Comparison of ENCODE assay signal across 10 cellular contexts in the genomic region with DNA sequence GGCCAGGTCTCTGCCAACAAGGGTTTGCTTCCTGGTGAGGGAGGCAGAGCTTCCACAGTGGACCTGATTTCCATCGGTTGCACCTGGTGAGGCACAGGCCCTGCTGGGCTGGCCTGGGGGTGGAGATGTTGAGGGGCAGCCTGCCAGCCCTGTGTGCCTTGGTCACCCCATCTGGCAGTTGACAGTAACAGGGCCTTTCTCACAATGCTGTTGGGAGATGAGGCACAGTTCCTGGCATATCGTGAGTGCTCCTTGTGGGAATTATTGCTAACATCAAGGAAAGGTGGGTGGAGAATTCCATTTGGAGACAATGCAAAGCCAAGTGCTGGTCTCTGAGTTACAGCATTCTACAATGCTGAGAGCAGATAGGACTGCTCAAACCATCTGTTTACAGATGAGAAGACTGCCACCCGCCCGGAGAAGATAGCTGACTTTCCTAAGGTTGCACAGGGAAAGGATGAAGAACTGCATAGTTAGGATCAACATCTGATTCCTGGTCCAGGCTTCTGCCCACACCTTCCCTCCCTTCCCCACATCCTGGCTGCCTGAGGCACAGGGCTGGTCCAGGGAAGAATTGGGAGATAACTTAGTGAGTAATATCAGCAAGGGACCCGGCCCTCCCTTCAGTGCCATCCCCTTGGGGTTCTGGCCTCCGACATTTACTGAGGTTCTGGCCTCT. TPM values are rescaled to one million over a fixed set of nuclear protein-coding genes. Genes with fewer than 3 reads are reported as not detected.
DNase-seq lines count a peak whose midpoint lies in the region; ATAC-seq and TF ChIP-seq lines count a peak whose summit lies in the region.
"Had no signal": no experiment of that assay in that cellular context is flagged by ENCODE, and none has a peak within 500 bp of the region (broad histone marks: within the 10 kb centered on the region; RNA-seq: fewer than 3 reads in every experiment).

No MANE protein-coding gene starts in this region.

- ATAC-seq in activated naive CD8-positive, alpha-beta T cell treated with anti-CD3 and anti-CD28 coated beads, Interleukin-2, amount 50 U/mL, for 24 hours = no peak
- ATAC-seq in stimulated activated naive CD8-positive, alpha-beta T cell treated with anti-CD3 and anti-CD28 coated beads, Interleukin-15, amount 100 ng/mL, for 72 hours = no peak
- ATAC-seq in GM18517 (IDR thresholded peaks at IDR 0.05; ENCODE audit: unreplicated experiment) = no peak

- H3K27ac Mint-ChIP-seq in activated naive CD8-positive, alpha-beta T cell = no peak overlapping the region
- no peak overlapping the region for H3K27ac Mint-ChIP-seq in activated naive CD8-positive, alpha-beta T cell treated with anti-CD3 and anti-CD28 coated beads, Interleukin-2, amount 50 U/mL, for 24 hours
- H3K27ac Mint-ChIP-seq in stimulated activated naive CD8-positive, alpha-beta T cell treated with anti-CD3 and anti-CD28 coated beads, Interleukin-15, amount 100 ng/mL, for 72 hours = no peak overlapping the region

- no peaks in the 10 kb centered on the region for H3K9me3 Mint-ChIP-seq in activated naive CD8-positive, alpha-beta T cell (ENCODE audit: low read depth)
- no peaks in the 10 kb centered on the region for H3K9me3 Mint-ChIP-seq in activated naive CD8-positive, alpha-beta T cell treated with anti-CD3 and anti-CD28 coated beads, Interleukin-2, amount 50 U/mL, for 24 hours
- no peaks in the 10 kb centered on the region for H3K9me3 Mint-ChIP-seq in stimulated activated naive CD8-positive, alpha-beta T cell treated with anti-CD3 and anti-CD28 coated beads, Interleukin-15, amount 100 ng/mL, for 72 hours

- peak overlapping the region; percentile 58 for H3K4me3 Mint-ChIP-seq in activated naive CD8-positive, alpha-beta T cell
- H3K4me3 Mint-ChIP-seq in activated naive CD8-positive, alpha-beta T cell treated with anti-CD3 and anti-CD28 coated beads, Interleukin-2, amount 50 U/mL, for 24 hours = no peak overlapping the region
- H3K4me3 Mint-ChIP-seq in stimulated activated naive CD8-positive, alpha-beta T cell treated with anti-CD3 and anti-CD28 coated beads, Interleukin-15, amount 100 ng/mL, for 72 hours = no peak overlapping the region

- no peak for TF ChIP-seq CTCF in epithelial cell of esophagus (IDR thresholded peaks at IDR 0.05; ENCODE audit: insufficient read depth, low read depth, low read length, missing control alignments)

- peaks cover 11% of the 10 kb centered on the region for H3K4me1 Mint-ChIP-seq in activated naive CD8-positive, alpha-beta T cell (ENCODE audit: low read depth)
- peaks cover 4% of the 10 kb centered on the region for H3K4me1 Mint-ChIP-seq in activated naive CD8-positive, alpha-beta T cell treated with anti-CD3 and anti-CD28 coated beads, Interleukin-2, amount 50 U/mL, for 24 hours
- H3K4me1 Mint-ChIP-seq in stimulated activated naive CD8-positive, alpha-beta T cell treated with anti-CD3 and anti-CD28 coated beads, Interleukin-15, amount 100 ng/mL, for 72 hours = peaks cover 16% of the 10 kb centered on the region

- peak overlapping the region; percentile 93 for H3K4me3 ChIP-seq in epithelial cell of esophagus (ENCODE audit: low read length)

- no peaks in the 10 kb centered on the region for H3K36me3 Mint-ChIP-seq in activated naive CD8-positive, alpha-beta T cell
- no peaks in the 10 kb centered on the region for H3K36me3 Mint-ChIP-seq in activated naive CD8-positive, alpha-beta T cell treated with anti-CD3 and anti-CD28 coated beads, Interleukin-2, amount 50 U/mL, for 24 hours (ENCODE audit: low read depth)

- DNase-seq in activated naive CD8-positive, alpha-beta T cell treated with anti-CD3 and anti-CD28 coated beads, Interleukin-2, amount 50 U/mL, for 24 hours = no peak
- DNase-seq in epithelial cell of esophagus (ENCODE audit: low read depth) (peak; percentile 67), myocyte (ENCODE audit: low read depth) (peak; percentile 61), epidermal melanocyte (ENCODE audit: insufficient read length, low spot score) (no peak), mesenteric fat pad (ENCODE audit: low spot score) (no peak)
- DNase-seq in stimulated activated naive CD8-positive, alpha-beta T cell treated with anti-CD3 and anti-CD28 coated beads, Interleukin-15, amount 100 ng/mL, for 72 hours = no peak
- DNase-seq: brain microvascular endothelial cell, Peyer's patch had no signal

- H3K27me3 Mint-ChIP-seq in activated naive CD8-positive, alpha-beta T cell = peaks cover 43% of the 10 kb centered on the region
- peaks cover 55% of the 10 kb centered on the region for H3K27me3 Mint-ChIP-seq in activated naive CD8-positive, alpha-beta T cell treated with anti-CD3 and anti-CD28 coated beads, Interleukin-2, amount 50 U/mL, for 24 hours
- peaks cover 75% of the 10 kb centered on the region for H3K27me3 Mint-ChIP-seq in stimulated activated naive CD8-positive, alpha-beta T cell treated with anti-CD3 and anti-CD28 coated beads, Interleukin-15, amount 100 ng/mL, for 72 hours

RNA-seq across cellular contexts. Expression of a gene that starts 1.8 kb away (rescaled TPM):
- total RNA-seq in myocyte (210 and 313 TPM in 2 replicates), mesenteric fat pad (10.0 TPM)
- polyA plus RNA-seq in myocyte (2012) = 190 TPM

RNA-seq across cellular contexts. Expression of a gene that starts 42.0 kb away (rescaled TPM):
- total RNA-seq in myocyte (380 and 601 TPM in 2 replicates), mesenteric fat pad (9.1 TPM)
- 786 TPM for polyA plus RNA-seq in myocyte (2012)

Comparison
In these comparisons a context has a peak if more than half of its experiments do, and no peak if none do; other contexts are left out.
1. DNase-seq: peak in epithelial cell of esophagus (single experiment) and myocyte (single experiment); none in activated naive CD8-positive, alpha-beta T cell treated with anti-CD3 and anti-CD28 coated beads, Interleukin-2, amount 50 U/mL, for 24 hours (single experiment), stimulated activated naive CD8-positive, alpha-beta T cell treated with anti-CD3 and anti-CD28 coated beads, Interleukin-15, amount 100 ng/mL, for 72 hours (0 of 2), epidermal melanocyte (single experiment) and mesenteric fat pad (single experiment).
2. RNA of a gene that starts 1.8 kb away (total RNA-seq): 210 to 313 TPM in myocyte; 10.0 TPM in mesenteric fat pad (single experiment); every median in the first group is over 10 times any median in the second.
3. RNA of a gene that starts 42.0 kb away (total RNA-seq): 380 to 601 TPM in myocyte; 9.1 TPM in mesenteric fat pad (single experiment); every median in the first group is over 10 times any median in the second.